8 cellular contexts compared by ENCODE assay signal in genomic region chr21:38806153-38806941, GRCh38. TPM values are rescaled to one million over a fixed set of nuclear protein-coding genes. Genes with fewer than 3 reads are reported as not detected.
DNase-seq lines count a peak whose midpoint lies in the region; ATAC-seq and TF ChIP-seq lines count a peak whose summit lies in the region.

No MANE protein-coding gene starts in this region.

- intact Hi-C loops in A673 (cut with micrococcal nuclease; ENCODE audit: unreplicated experiment), result loop anchor here (5.0 to 10.0 kb wide), 2 partner anchors 74 to 328 kb away; no protein-coding TSS in a partner anchor

- H3K9me3 ChIP-seq in A673 (ENCODE audit: low read depth, low read length, poor library complexity, severe bottlenecking), result no peaks in the 10 kb centered on the region

- peak overlapping the region; percentile 87 for H3K4me3 ChIP-seq in A673 (ENCODE audit: low read depth, low read length, poor library complexity, severe bottlenecking)

- H3K36me3 Mint-ChIP-seq in type B pancreatic cell, result peaks cover 26% of the 10 kb centered on the region

- TF ChIP-seq CTCF in A673 (conservative IDR thresholded peaks at IDR 0.05; ENCODE audit: low read depth, low read length) (no peak), type B pancreatic cell (conservative IDR thresholded peaks at IDR 0.05) (peak; percentile 69)

- peak; percentile 26 for ATAC-seq in HG03521 (IDR thresholded peaks at IDR 0.05; ENCODE audit: unreplicated experiment)

- no peaks in the 10 kb centered on the region for H3K27me3 ChIP-seq in A673 (replicated peaks; ENCODE audit: insufficient read depth, low read depth, low read length, poor library complexity)

- H3K27ac Mint-ChIP-seq in type B pancreatic cell, result peak overlapping the region; percentile 90

- H3K36me3 ChIP-seq in A673 (ENCODE audit: insufficient read depth, low read length, poor library complexity, severe bottlenecking), result peaks cover 11% of the 10 kb centered on the region

- H3K9me3 Mint-ChIP-seq in type B pancreatic cell, result no peaks in the 10 kb centered on the region

- no peaks in the 10 kb centered on the region for H3K27me3 Mint-ChIP-seq in type B pancreatic cell

- POLR2A ChIA-PET in A673 (lab: Charles Lee; ENCODE audit: low non-redundant PET), result no interaction called here

- DNase-seq in A673 (ENCODE audit: low spot score) (peak; percentile 11), GM19238 (ENCODE audit: insufficient read length, low spot score) (peak; percentile 35), myocyte (ENCODE audit: low read depth) (peak; percentile 29), type B pancreatic cell (ENCODE audit: extremely low spot score, unreplicated experiment) (no peak), dedifferentiated amniotic fluid mesenchymal stem cell (ENCODE audit: extremely low spot score) (no peak)
- DNase-seq in activated CD4-positive, alpha-beta T cell treated with anti-CD3 and anti-CD28 coated beads for 48 hours, result peak; percentile 48
- DNase-seq in effector CD8-positive, alpha-beta T cell (lab: John Stamatoyannopoulos, UW), result peak; percentile 11

- CTCF ChIA-PET in A673 (lab: Charles Lee), result no interaction called here

- peaks cover 27% of the 10 kb centered on the region for H3K4me1 ChIP-seq in A673 (ENCODE audit: insufficient read depth, low read length, poor library complexity, severe bottlenecking)

- H3K4me1 Mint-ChIP-seq in type B pancreatic cell (ENCODE audit: unreplicated experiment), result peaks cover 40% of the 10 kb centered on the region

- H3K4me3 Mint-ChIP-seq in type B pancreatic cell, result peak overlapping the region; percentile 97

- peak overlapping the region; percentile 88 for H3K27ac ChIP-seq in A673 (ENCODE audit: low read depth, low read length, poor library complexity, severe bottlenecking)

- no TSS peak for BruUV-seq in A673 (replicated peaks; lab: Mats Ljungman, UMichigan)

RNA-seq across cellular contexts. Expression of gene ETS2, which starts 0.6 kb away (rescaled TPM):
- total RNA-seq in A673 (2021), result 35.1 and 45.6 TPM in 2 replicates
- 4.3 and 8.2 TPM in 2 replicates for total RNA-seq in myocyte
- polyA plus RNA-seq in myocyte (2012), result 6.6 TPM
- total RNA-seq in type B pancreatic cell (ENCODE audit: low replicate concordance), result 42.2 and 46.8 TPM in 2 replicates

Comparison
In these comparisons a context has a peak if more than half of its experiments do, and no peak if none do; other contexts are left out.
1. DNase-seq: peak in A673 (single experiment), GM19238 (single experiment), activated CD4-positive, alpha-beta T cell treated with anti-CD3 and anti-CD28 coated beads for 48 hours (single experiment), effector CD8-positive, alpha-beta T cell (single experiment) and myocyte (single experiment); none in type B pancreatic cell (single experiment) and dedifferentiated amniotic fluid mesenchymal stem cell (single experiment).